Comparison of ENCODE assay signal across 13 cellular contexts in genomic region chr1:37817481-37817880, GRCh38. TPM values are rescaled to one million over a fixed set of nuclear protein-coding genes. Genes with fewer than 3 reads are reported as not detected.
DNase-seq lines count a peak whose midpoint lies in the region; ATAC-seq lines count a peak whose summit lies in the region.
"Had no signal": no experiment of that assay in that cellular context is flagged by ENCODE, and none has a peak within 500 bp of the region (broad histone marks: within the 10 kb centered on the region; RNA-seq: fewer than 3 reads in every experiment).

No MANE protein-coding gene starts in this region.

- H3K4me3 Mint-ChIP-seq in activated T-cell treated with anti-CD3 and anti-CD28 coated beads, Interleukin-2, amount 50 U/mL, for 24 hours: no peak overlapping the region
- H3K4me3 Mint-ChIP-seq: nephron had no signal

- H3K27ac ChIP-seq in caudate nucleus (ENCODE audit: low read depth, low read length) (peak overlapping the region; percentile 94), layer of hippocampus (ENCODE audit: low read depth, low read length) (peak overlapping the region; percentile 76), temporal lobe (ENCODE audit: low read depth, low read length) (peak overlapping the region; percentile 92)
- H3K27ac ChIP-seq: GM23248 had no signal

- H3K36me3 Mint-ChIP-seq in activated T-cell treated with anti-CD3 and anti-CD28 coated beads, Interleukin-2, amount 50 U/mL, for 24 hours (ENCODE audit: low read depth): peaks cover 89% of the 10 kb centered on the region

- H3K27me3 ChIP-seq in layer of hippocampus (ENCODE audit: control insufficient read depth, insufficient read depth, low read length): no peaks in the 10 kb centered on the region

- no peak for DNase-seq in activated T-cell treated with anti-CD3 and anti-CD28 coated beads, Interleukin-2, amount 50 U/mL, for 24 hours
- no peak for DNase-seq in activated T-cell treated with anti-CD3 and anti-CD28 coated beads for 4 hours
- DNase-seq in caudate nucleus (lab: John Stamatoyannopoulos, UW): peak in 44 of 61 donors; percentile 11 to 71 (median 48)
- DNase-seq in DMS79 treated with DMSO at 0.1 percent for 48 hours (lab: John Stamatoyannopoulos, UW): no peak
- no peak for DNase-seq in DMS 273 treated with DMSO at 0.1 percent for 48 hours (lab: John Stamatoyannopoulos, UW)
- DNase-seq: activated effector memory CD4-positive, alpha-beta T cell treated with Interleukin-2 at 50 U/mL for 16 hours; GM23248; PC-3; stimulated activated CD4-positive, alpha-beta T cell treated with anti-CD3 and anti-CD28 coated beads, Interleukin-4, amount 100 ng/mL, for 24 hours had no signal

- peaks cover 8% of the 10 kb centered on the region for H3K4me1 Mint-ChIP-seq in activated T-cell treated with anti-CD3 and anti-CD28 coated beads, Interleukin-2, amount 50 U/mL, for 24 hours (ENCODE audit: low read depth)
- H3K4me1 Mint-ChIP-seq: nephron had no signal

- H3K27ac Mint-ChIP-seq in activated T-cell treated with anti-CD3 and anti-CD28 coated beads, Interleukin-2, amount 50 U/mL, for 24 hours: peak overlapping the region; percentile 78
- H3K27ac Mint-ChIP-seq: nephron had no signal

- no peaks in the 10 kb centered on the region for H3K9me3 Mint-ChIP-seq in activated T-cell treated with anti-CD3 and anti-CD28 coated beads, Interleukin-2, amount 50 U/mL, for 24 hours
- H3K9me3 Mint-ChIP-seq: nephron had no signal

- ATAC-seq in HG03139 (IDR thresholded peaks at IDR 0.05; ENCODE audit: unreplicated experiment): no peak
- ATAC-seq: PC-3 had no signal

- no peaks in the 10 kb centered on the region for H3K27me3 Mint-ChIP-seq in activated T-cell treated with anti-CD3 and anti-CD28 coated beads, Interleukin-2, amount 50 U/mL, for 24 hours

RNA-seq across cellular contexts. Expression of gene YRDC, which starts 9.5 kb away (rescaled TPM):
- 8.1 TPM for total RNA-seq in temporal lobe

RNA-seq across cellular contexts. Expression of gene C1orf122, which starts 9.9 kb away (rescaled TPM):
- 12.5 TPM for total RNA-seq in temporal lobe

RNA-seq across cellular contexts. Expression of gene MANEAL, which starts 23.8 kb away (rescaled TPM):
- 26.8 TPM for total RNA-seq in temporal lobe

RNA-seq across cellular contexts. Expression of gene MTF1, which starts 41.9 kb away (rescaled TPM):
- 4.2 TPM for total RNA-seq in temporal lobe

RNA-seq across cellular contexts. Expression of gene EPHA10, which starts 52.6 kb away (rescaled TPM):
- 8.9 TPM for total RNA-seq in temporal lobe
- total RNA-seq: GM23248 had no signal

Comparison
In these comparisons a context has a peak if more than half of its experiments do, and no peak if none do; other contexts are left out.
1. DNase-seq: peak in caudate nucleus (44 of 61); none in activated T-cell treated with anti-CD3 and anti-CD28 coated beads, Interleukin-2, amount 50 U/mL, for 24 hours (single experiment), activated T-cell treated with anti-CD3 and anti-CD28 coated beads for 4 hours (single experiment), DMS79 treated with DMSO at 0.1 percent for 48 hours (single experiment) and DMS 273 treated with DMSO at 0.1 percent for 48 hours (single experiment).
2. Peak in every context shown above with its lines, with median percentiles within 50 percentile points of each other: H3K27ac ChIP-seq.